In the genomic region with DNA sequence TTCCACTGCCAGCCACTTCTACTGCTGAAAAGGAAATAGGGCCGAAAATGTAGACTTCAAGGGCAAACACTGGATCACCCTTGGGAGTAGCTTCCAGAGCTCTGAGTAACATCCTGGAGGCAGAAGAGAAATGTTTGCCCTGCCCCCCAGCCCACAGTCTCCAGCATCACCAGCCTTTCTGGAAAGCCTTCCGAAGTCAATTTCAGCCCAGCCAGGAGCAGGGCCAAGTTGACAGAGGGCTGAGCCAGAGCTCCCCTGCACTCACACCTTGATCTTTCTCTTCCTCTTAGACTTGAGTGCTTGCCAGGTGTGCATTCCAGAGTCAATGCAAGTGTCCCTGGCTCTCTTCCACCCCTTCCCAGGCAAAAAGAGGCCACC, we compare ENCODE assay signal across 9 cellular contexts. TPM values are rescaled to one million over a fixed set of nuclear protein-coding genes. Genes with fewer than 3 reads are reported as not detected.
A peak's percentile ranks its signal among the peaks of the same experiment; 100 is the strongest.
DNase-seq lines count a peak whose midpoint lies in the region; ATAC-seq and TF ChIP-seq lines count a peak whose summit lies in the region.
"Had no signal": no experiment of that assay in that cellular context is flagged by ENCODE, and none has a peak within 500 bp of the region (broad histone marks: within the 10 kb centered on the region; RNA-seq: fewer than 3 reads in every experiment).

No MANE protein-coding gene starts in this region.

- no peaks in the 10 kb centered on the region for H3K27me3 ChIP-seq in PC-9 (ENCODE audit: insufficient read depth, low read depth)
- no peaks in the 10 kb centered on the region for H3K27me3 ChIP-seq in osteoblast (ENCODE audit: insufficient read depth, low read length)

- peaks cover 51% of the 10 kb centered on the region for H3F3A ChIP-seq in PC-9 (ENCODE audit: insufficient read depth, low read depth)

- H4K20me1 ChIP-seq in PC-9 (ENCODE audit: insufficient read depth), result no peaks in the 10 kb centered on the region
- H4K20me1 ChIP-seq in osteoblast (ENCODE audit: insufficient read depth, low read length), result no peaks in the 10 kb centered on the region

- H3K79me2 ChIP-seq in PC-9 (ENCODE audit: low read depth), result no peaks in the 10 kb centered on the region
- no peaks in the 10 kb centered on the region for H3K79me2 ChIP-seq in osteoblast (ENCODE audit: insufficient read depth, low read length)

- H2AFZ ChIP-seq in PC-9 (no peak overlapping the region), osteoblast (ENCODE audit: low read length) (no peak overlapping the region)

- peaks cover 49% of the 10 kb centered on the region for H3K4me1 ChIP-seq in PC-9 (replicated peaks; ENCODE audit: insufficient read depth)
- peaks cover 17% of the 10 kb centered on the region for H3K4me1 ChIP-seq in osteoblast (ENCODE audit: insufficient read depth, low read length)

- DNase-seq in COLO829 (ENCODE audit: low spot score), result peak; percentile 85
- DNase-seq in PC-9, result peak; percentile 88 to 96
- DNase-seq in fibroblast of gingiva (ENCODE audit: low read depth), result peak; percentile 88
- peak; percentile 83 for DNase-seq in osteoblast (ENCODE audit: insufficient read length, low spot score, missing footprints)
- DNase-seq in central memory CD4-positive, alpha-beta T cell, result no peak
- no peak for DNase-seq in NCI-H1417 (lab: John Stamatoyannopoulos, UW)
- DNase-seq: RPMI8226 had no signal

- BruUV-seq in PC-9 (replicated peaks; lab: Mats Ljungman, UMichigan), result no TSS peak

- CTCF ChIA-PET in PC-9 (lab: Charles Lee), result interaction anchor here (0.5 to 1.7 kb wide), 4 partner anchors 9 to 1234 kb away, joined by 3 to 29 read pairs (median 8); no protein-coding TSS in a partner anchor

- H3K9me2 ChIP-seq in PC-9 (ENCODE audit: insufficient read depth), result no peaks in the 10 kb centered on the region

- POLR2A ChIA-PET in PC-9 (lab: Charles Lee; ENCODE audit: unreplicated experiment), result interaction anchor here (0.6 to 0.9 kb wide), 4 partner anchors 9 to 367 kb away, joined by 3 to 6 read pairs (median 3); no protein-coding TSS in a partner anchor

- H3K36me3 ChIP-seq in PC-9 (ENCODE audit: low read depth) (no peaks in the 10 kb centered on the region), osteoblast (ENCODE audit: insufficient read depth, low read length) (no peaks in the 10 kb centered on the region)

- H3K27ac ChIP-seq in PC-9 (peak overlapping the region; percentile 95), osteoblast (ENCODE audit: low read depth, low read length) (peak overlapping the region; percentile 50)

- no peaks in the 10 kb centered on the region for H3K9me3 ChIP-seq in PC-9 (ENCODE audit: insufficient read depth, low read depth)
- H3K9me3 ChIP-seq in osteoblast (ENCODE audit: low read depth, low read length), result no peaks in the 10 kb centered on the region

- intact Hi-C loops in PC-9 (cut with micrococcal nuclease; ENCODE audit: unreplicated experiment), result loop anchor here (5.0 kb wide), 1 partner anchor 266 kb away; a partner anchor contains a TSS

- TF ChIP-seq CTCF in PC-9 (conservative IDR thresholded peaks at IDR 0.05) (no peak), osteoblast (IDR thresholded peaks at IDR 0.05; ENCODE audit: extremely low read depth, low read depth, low read length) (no peak)

- peak overlapping the region; percentile 86 for H3K4me2 ChIP-seq in PC-9
- peak overlapping the region; percentile 62 for H3K4me2 ChIP-seq in osteoblast (ENCODE audit: insufficient read depth, low read length)

- ATAC-seq in HG03521 (IDR thresholded peaks at IDR 0.05; ENCODE audit: unreplicated experiment) (no peak), GM18511 (IDR thresholded peaks at IDR 0.05; ENCODE audit: unreplicated experiment) (no peak)

- peak overlapping the region; percentile 43; the same call in 1 of the 2 replicates for H3K4me3 ChIP-seq in PC-9
- no peak overlapping the region for H3K4me3 ChIP-seq in osteoblast (ENCODE audit: insufficient read depth, low read length)

RNA-seq across cellular contexts. Expression of a gene that starts 35.2 kb away (rescaled TPM):
- total RNA-seq in PC-9 (2021) (714 and 807 TPM in 2 replicates), osteoblast (165 and 174 TPM in 2 replicates)

Comparison
In these comparisons a context has a peak if more than half of its experiments do, and no peak if none do; other contexts are left out.
1. DNase-seq: peak in COLO829 (single experiment), PC-9 (2 of 2), fibroblast of gingiva (single experiment) and osteoblast (single experiment); none in central memory CD4-positive, alpha-beta T cell (single experiment) and NCI-H1417 (0 of 3).